ENCODE assay signal across 14 cellular contexts in the genomic region with DNA sequence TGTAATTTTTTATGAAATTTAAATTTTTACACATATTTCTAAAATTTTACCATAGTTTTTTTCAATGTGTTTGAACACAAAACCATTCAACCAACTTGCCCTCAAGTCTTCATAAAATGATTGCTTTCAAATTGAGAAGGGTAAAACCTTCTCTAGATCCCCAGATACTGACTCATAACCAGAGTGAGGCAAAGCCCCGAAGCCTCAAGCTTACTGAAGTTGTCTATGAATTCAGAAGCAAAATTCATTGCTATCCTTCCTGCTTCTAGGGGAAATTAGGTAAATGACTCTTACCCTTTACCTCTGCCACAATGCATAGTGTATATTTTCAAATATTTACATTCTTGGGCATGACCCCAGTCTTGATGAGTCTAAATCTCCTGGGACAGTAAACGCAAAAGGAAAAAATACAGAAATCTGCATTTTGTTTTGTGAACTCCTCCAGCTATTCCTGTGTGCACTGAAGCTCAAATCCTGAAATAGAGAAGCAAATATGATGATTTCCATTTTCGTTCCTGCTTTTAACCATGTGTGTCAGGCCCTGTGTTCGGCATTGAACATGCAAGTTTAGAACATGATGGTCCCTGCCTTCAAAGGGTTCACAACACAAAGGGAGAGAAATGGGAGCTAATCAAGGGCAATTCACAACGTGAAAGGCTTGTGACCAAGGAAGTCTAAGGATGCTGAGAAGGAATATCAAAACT.
A peak's percentile ranks its signal among the peaks of the same experiment; 100 is the strongest.
DNase-seq lines count a peak whose midpoint lies in the region; ATAC-seq and TF ChIP-seq lines count a peak whose summit lies in the region.
"Had no signal": no experiment of that assay in that cellular context is flagged by ENCODE, and none has a peak within 500 bp of the region (broad histone marks: within the 10 kb centered on the region; RNA-seq: fewer than 3 reads in every experiment).

No MANE protein-coding gene starts in this region.

- no peak overlapping the region for H3K4me2 ChIP-seq in trophoblast cell (ENCODE audit: low read length)

- no peak for DNase-seq in trophoblast cell
- no peak for DNase-seq in left lobe of liver (ENCODE audit: low spot score)
- DNase-seq in naive thymus-derived CD8-positive, alpha-beta T cell = no peak
- DNase-seq: activated T-cell treated with anti-CD3 and anti-CD28 coated beads, Interleukin-2, amount 50 U/mL, for 1 hour; foreskin fibroblast; GDM1; NCI-H1436; NCI-H526 treated with DMSO at 0.1 percent for 48 hours had no signal

- H3K36me3 Mint-ChIP-seq in naive thymus-derived CD8-positive, alpha-beta T cell = no peaks in the 10 kb centered on the region

- H3K4me1 ChIP-seq in trophoblast cell (ENCODE audit: control insufficient read depth in 1 of 2, insufficient read depth in 2 of 2, low read length in 2 of 2) = no peaks in the 10 kb centered on the region
- no peaks in the 10 kb centered on the region for H3K4me1 ChIP-seq in gastroesophageal sphincter

- no peak overlapping the region for H2BK120ac ChIP-seq in trophoblast cell (ENCODE audit: insufficient read depth, low read length, poor library complexity)

- no peak overlapping the region for H3K14ac ChIP-seq in trophoblast cell (ENCODE audit: low read length)

- H3K36me3 ChIP-seq in trophoblast cell (ENCODE audit: control insufficient read depth in 1 of 2, insufficient read depth in 2 of 2, low read length in 2 of 2) (no peaks in the 10 kb centered on the region), gastroesophageal sphincter (no peaks in the 10 kb centered on the region)

- no peak for TF ChIP-seq CTCF in gastroesophageal sphincter (IDR thresholded peaks at IDR 0.05)

- peaks cover 8 to 71% (median 14%) of the 10 kb centered on the region in 5 donors for H3K27me3 Mint-ChIP-seq in naive thymus-derived CD8-positive, alpha-beta T cell

- no peak overlapping the region for H3K4ac ChIP-seq in trophoblast cell (ENCODE audit: low read depth, low read length)

- TF ChIP-seq EP300 in gastroesophageal sphincter (IDR thresholded peaks at IDR 0.05) = no peak

- H3K27me3 ChIP-seq in trophoblast cell (ENCODE audit: insufficient read depth, low read length) = no peaks in the 10 kb centered on the region
- no peaks in the 10 kb centered on the region for H3K27me3 ChIP-seq in gastroesophageal sphincter

- H3K79me1 ChIP-seq in trophoblast cell (ENCODE audit: low read length) = no peaks in the 10 kb centered on the region

- no peaks in the 10 kb centered on the region for H3K79me2 ChIP-seq in trophoblast cell (ENCODE audit: control insufficient read depth, insufficient read depth, low read length, poor library complexity)

- TF ChIP-seq POLR2A in gastroesophageal sphincter (IDR thresholded peaks at IDR 0.05) = no peak

- H2AK5ac ChIP-seq in trophoblast cell (ENCODE audit: low read length) = no peak overlapping the region

- H3K27ac Mint-ChIP-seq in naive thymus-derived CD8-positive, alpha-beta T cell = no peak overlapping the region

- no peak overlapping the region for H2AFZ ChIP-seq in trophoblast cell (ENCODE audit: insufficient read depth, low read length, poor library complexity)

- no peak overlapping the region for H3K27ac ChIP-seq in trophoblast cell (ENCODE audit: low read depth, low read length)
- no peak overlapping the region for H3K27ac ChIP-seq in gastroesophageal sphincter

- H3K9me3 ChIP-seq in trophoblast cell (ENCODE audit: insufficient read depth, low read depth, low read length) (no peaks in the 10 kb centered on the region), gastroesophageal sphincter (no peaks in the 10 kb centered on the region)

- H4K8ac ChIP-seq in trophoblast cell (ENCODE audit: low read depth, low read length) = no peak overlapping the region

- H3K4me1 Mint-ChIP-seq in naive thymus-derived CD8-positive, alpha-beta T cell = peaks cover 0 to 3% (median 0%) of the 10 kb centered on the region in 4 donors

- ATAC-seq in GM18511 (IDR thresholded peaks at IDR 0.05; ENCODE audit: unreplicated experiment) (peak; percentile 80), GM19452 (IDR thresholded peaks at IDR 0.05; ENCODE audit: unreplicated experiment) (peak; percentile 63), HG02759 (IDR thresholded peaks at IDR 0.05; ENCODE audit: unreplicated experiment) (peak; percentile 89), HG03442 (IDR thresholded peaks at IDR 0.05; ENCODE audit: unreplicated experiment) (peak; percentile 77), gastroesophageal sphincter (no peak), left lobe of liver (no peak)
- no peak for ATAC-seq in naive thymus-derived CD8-positive, alpha-beta T cell
- ATAC-seq: Right ventricle myocardium inferior had no signal

- no peak overlapping the region for H4K12ac ChIP-seq in trophoblast cell (ENCODE audit: low read depth, low read length)

- no peak overlapping the region for H3K9ac ChIP-seq in trophoblast cell (ENCODE audit: low read length)

- no peak overlapping the region for H3K18ac ChIP-seq in trophoblast cell (ENCODE audit: low read length)

- no peaks in the 10 kb centered on the region for H3K9me3 Mint-ChIP-seq in naive thymus-derived CD8-positive, alpha-beta T cell

- POLR2A ChIA-PET in naive thymus-derived CD8-positive, alpha-beta T cell (lab: Charles Lee) = no interaction called here

- WGBS in trophoblast cell (ENCODE audit: extremely low coverage, insufficient coverage, insufficient read length) = no CpG with 5 or more reads among the region's 5 CpGs
- WGBS in gastroesophageal sphincter (ENCODE audit: low coverage in 1 of 2), 2 donors = 55 to 68% methylated on average over 4 to 5 of the region's 5 CpGs

- H3K4me3 Mint-ChIP-seq in naive thymus-derived CD8-positive, alpha-beta T cell = no peak overlapping the region

- no peak overlapping the region for H3K4me3 ChIP-seq in trophoblast cell (ENCODE audit: low read depth, low read length)
- H3K4me3 ChIP-seq in gastroesophageal sphincter = no peak overlapping the region

- H4K91ac ChIP-seq in trophoblast cell (ENCODE audit: low read depth, low read length) = no peak overlapping the region

- no peak overlapping the region for H2BK12ac ChIP-seq in trophoblast cell (ENCODE audit: low read length)

- no peak overlapping the region for H2BK5ac ChIP-seq in trophoblast cell (ENCODE audit: low read depth, low read length, poor library complexity)

- no peak overlapping the region for H3K23ac ChIP-seq in trophoblast cell (ENCODE audit: low read length)

Comparison
In these comparisons a context has a peak if more than half of its experiments do, and no peak if none do; other contexts are left out.
1. ATAC-seq: peak in GM18511 (single experiment), GM19452 (single experiment), HG02759 (single experiment) and HG03442 (single experiment); none in gastroesophageal sphincter (single experiment), left lobe of liver (single experiment) and naive thymus-derived CD8-positive, alpha-beta T cell (0 of 2).